12 cellular contexts compared by ENCODE assay signal in genomic region chr10:117936136-117936535, GRCh38.
A peak's percentile ranks its signal among the peaks of the same experiment; 100 is the strongest.
DNase-seq lines count a peak whose midpoint lies in the region; ATAC-seq, FAIRE-seq and TF ChIP-seq lines count a peak whose summit lies in the region.
"Had no signal": no experiment of that assay in that cellular context is flagged by ENCODE, and none has a peak within 500 bp of the region (broad histone marks: within the 10 kb centered on the region; RNA-seq: fewer than 3 reads in every experiment).

No MANE protein-coding gene starts in this region.

- TF ChIP-seq POLR2A in lower leg skin (IDR thresholded peaks at IDR 0.05) = no peak

- H3K27me3 ChIP-seq in bronchial epithelial cell (ENCODE audit: control insufficient read depth, insufficient read depth, low read length) = no peaks in the 10 kb centered on the region
- H3K27me3 ChIP-seq: BE2C had no signal

- 54 to 64% methylated on average over 9 of the region's 9 CpGs for WGBS in lower leg skin, 2 donors

- ATAC-seq in Right ventricle myocardium inferior (peak; percentile 93), HG03457 (IDR thresholded peaks at IDR 0.05; ENCODE audit: unreplicated experiment) (no peak)

- H3K9me3 Mint-ChIP-seq in glutamatergic neuron (ENCODE audit: unreplicated experiment) = no peaks in the 10 kb centered on the region

- DNase-seq in Right ventricle myocardium inferior (ENCODE audit: missing footprints) = no peak
- DNase-seq in cardiac septum (ENCODE audit: low spot score) = no peak
- DNase-seq in bronchial epithelial cell (ENCODE audit: low read depth) = peak; percentile 33
- peak; percentile 25 to 85 for DNase-seq in lower leg skin (ENCODE audit: low spot score in 2 of 2)
- no peak for DNase-seq in A172 (ENCODE audit: low spot score)
- no peak for DNase-seq in DMS 273 treated with DMSO at 0.1 percent for 48 hours (lab: John Stamatoyannopoulos, UW)
- DNase-seq in glutamatergic neuron = no peak
- DNase-seq: BE2C; NCI-H2029; stimulated activated CD4-positive, alpha-beta T cell treated with anti-CD3 and anti-CD28 coated beads, Interleukin-4, amount 100 ng/mL, for 24 hours had no signal

- FAIRE-seq in bronchial epithelial cell (lab: Jason Lieb, UNC) = no peak

- H3K36me3 Mint-ChIP-seq in glutamatergic neuron (ENCODE audit: unreplicated experiment) = no peaks in the 10 kb centered on the region

- H3K4me1 Mint-ChIP-seq in glutamatergic neuron (ENCODE audit: low read depth, unreplicated experiment) = no peaks in the 10 kb centered on the region

- no peak overlapping the region for H3K4me3 ChIP-seq in bronchial epithelial cell (ENCODE audit: low read depth, low read length)
- H3K4me3 ChIP-seq in lower leg skin (ENCODE audit: low read depth, poor library complexity, severe bottlenecking) = no peak overlapping the region

- no peaks in the 10 kb centered on the region for H3K27me3 Mint-ChIP-seq in glutamatergic neuron (ENCODE audit: unreplicated experiment)

- H3K27ac Mint-ChIP-seq in glutamatergic neuron (ENCODE audit: unreplicated experiment) = no peak overlapping the region

- no peak overlapping the region for H3K4me3 Mint-ChIP-seq in glutamatergic neuron (ENCODE audit: unreplicated experiment)

- H3K36me3 ChIP-seq in bronchial epithelial cell (ENCODE audit: control insufficient read depth, insufficient read depth, low read length) = no peaks in the 10 kb centered on the region
- H3K36me3 ChIP-seq: BE2C, neutrophil had no signal

- intact Hi-C loops in Right ventricle myocardium inferior (cut with DNase I) (no loop called here), cardiac septum (cut with DNase I) (no loop called here), lower leg skin (cut with DNase I; ENCODE audit: low total_unique reads) (no loop called here)

- TF ChIP-seq CTCF in bronchial epithelial cell (IDR thresholded peaks at IDR 0.05; ENCODE audit: insufficient read depth, low read length, severe bottlenecking) (no peak), lower leg skin (IDR thresholded peaks at IDR 0.05) (no peak), glutamatergic neuron (IDR thresholded peaks at IDR 0.05; ENCODE audit: partially characterized antibody, unreplicated experiment) (no peak)

Comparison
In these comparisons a context has a peak if more than half of its experiments do, and no peak if none do; other contexts are left out.
1. DNase-seq: peak in bronchial epithelial cell (single experiment) and lower leg skin (2 of 2); none in Right ventricle myocardium inferior (single experiment), cardiac septum (single experiment), A172 (single experiment), DMS 273 treated with DMSO at 0.1 percent for 48 hours (single experiment) and glutamatergic neuron (single experiment).